Comparison of ENCODE assay signal across 13 cellular contexts in genomic region chr10:35940067-35940989, GRCh38.
DNase-seq lines count a peak whose midpoint lies in the region; ATAC-seq and TF ChIP-seq lines count a peak whose summit lies in the region.
"Had no signal": no experiment of that assay in that cellular context is flagged by ENCODE, and none has a peak within 500 bp of the region (broad histone marks: within the 10 kb centered on the region; RNA-seq: fewer than 3 reads in every experiment).

No MANE protein-coding gene starts in this region.

- peak overlapping the region; percentile 42 for H3K9ac ChIP-seq in mesenchymal stem cell (ENCODE audit: low read length)

- no peak overlapping the region for H2BK15ac ChIP-seq in mesenchymal stem cell (ENCODE audit: low read depth, poor library complexity, severe bottlenecking)

- H2AK5ac ChIP-seq in mesenchymal stem cell (ENCODE audit: low read length, severe bottlenecking) = no peak overlapping the region

- DNase-seq in NCI-H2081 (lab: John Stamatoyannopoulos, UW) (peak; percentile 43 to 76), NCI-H2081 treated with DMSO at 0.1 percent for 48 hours (lab: John Stamatoyannopoulos, UW) (no peak), cardiac fibroblast (ENCODE audit: low read depth in 2 of 2) (peak; percentile 32 to 42), mesenchymal stem cell (peak; percentile 74), erythroblast (lab: John Stamatoyannopoulos, UW) (no peak), dedifferentiated amniotic fluid mesenchymal stem cell (ENCODE audit: extremely low spot score) (no peak), NCI-H1048 (lab: John Stamatoyannopoulos, UW) (no peak)
- DNase-seq: activated CD8-positive, alpha-beta memory T cell treated with anti-CD3 and anti-CD28 coated beads, Interleukin-2, amount 10 ng/mL, durations not matched to agents 7 days and 5 days; amygdala; GDM1; kidney had no signal

- peak overlapping the region in 1 of 2 experiments; percentile 5 for H3K23ac ChIP-seq in mesenchymal stem cell (ENCODE audit: low read length in 2 of 2)

- no peak overlapping the region for H3K4me2 ChIP-seq in mesenchymal stem cell (ENCODE audit: low read length, poor library complexity, severe bottlenecking)

- 13% methylated on average over 13 of the region's 14 CpGs for WGBS in mesenchymal stem cell

- peak overlapping the region; percentile 81 for H4K8ac ChIP-seq in mesenchymal stem cell (ENCODE audit: low read length)

- H4K91ac ChIP-seq in mesenchymal stem cell (ENCODE audit: low read length) = peak overlapping the region; percentile 66

- peaks cover 3% of the 10 kb centered on the region for H3K9me3 ChIP-seq in mesenchymal stem cell (ENCODE audit: control insufficient read depth, low read length)
- H3K9me3 ChIP-seq: thoracic aorta had no signal

- peaks cover 6% of the 10 kb centered on the region for H3K4me1 ChIP-seq in mesenchymal stem cell (ENCODE audit: control insufficient read depth, insufficient read depth, low read depth, low read length)

- no peaks in the 10 kb centered on the region for H3K27me3 ChIP-seq in mesenchymal stem cell (ENCODE audit: control insufficient read depth in 1 of 2, insufficient read depth in 1 of 2, low read length in 2 of 2)

- H3K4me3 ChIP-seq in cardiac fibroblast (replicated peaks in 1 of 2; ENCODE audit: low read depth in 2 of 2, low read length in 2 of 2) (no peak overlapping the region), mesenchymal stem cell (ENCODE audit: insufficient read depth in 1 of 2, low read depth in 1 of 2, low read length in 2 of 2) (no peak overlapping the region)
- H3K4me3 ChIP-seq: thoracic aorta had no signal

- H2BK120ac ChIP-seq in mesenchymal stem cell (ENCODE audit: low read depth, low read length) = peak overlapping the region; percentile 29

- H2BK12ac ChIP-seq in mesenchymal stem cell (ENCODE audit: low read length in 2 of 2) = peak overlapping the region; percentile 70 to 79

- no peak for TF ChIP-seq CTCF in cardiac fibroblast (IDR thresholded peaks at IDR 0.05; ENCODE audit: low read depth, low read length)

- no peaks in the 10 kb centered on the region for H3K36me3 ChIP-seq in mesenchymal stem cell (ENCODE audit: control insufficient read depth in 1 of 2, insufficient read depth in 2 of 2, low read depth in 1 of 2, low read length in 2 of 2)
- H3K36me3 ChIP-seq: thoracic aorta had no signal

- H3K27ac ChIP-seq in mesenchymal stem cell (ENCODE audit: low read length, poor library complexity, severe bottlenecking) = no peak overlapping the region
- H3K27ac ChIP-seq: thoracic aorta had no signal

- peak overlapping the region; percentile 83 for H2AFZ ChIP-seq in mesenchymal stem cell (ENCODE audit: low read depth, low read length)

- TF ChIP-seq POLR2A in erythroblast (IDR thresholded peaks at IDR 0.05; ENCODE audit: low read length) = no peak

- peak overlapping the region; percentile 41 to 65 for H3K4ac ChIP-seq in mesenchymal stem cell (ENCODE audit: low read depth in 1 of 2, low read length in 2 of 2)

- no peaks in the 10 kb centered on the region for H3K79me1 ChIP-seq in mesenchymal stem cell (replicated peaks; ENCODE audit: low read length, poor library complexity, severe bottlenecking)

- no peak for ATAC-seq in HG03025 (IDR thresholded peaks at IDR 0.05; ENCODE audit: low FRiP score, unreplicated experiment)
- ATAC-seq: activated CD8-positive, alpha-beta memory T cell treated with anti-CD3 and anti-CD28 coated beads, Interleukin-2, amount 10 ng/mL, durations not matched to agents 7 days and 5 days had no signal

- H3K14ac ChIP-seq in mesenchymal stem cell (ENCODE audit: low read length in 2 of 2) = peak overlapping the region in 1 of 2 experiments; percentile 73

- no peak overlapping the region for H2BK5ac ChIP-seq in mesenchymal stem cell (ENCODE audit: low read depth, low read length, poor library complexity, severe bottlenecking)

- H3K18ac ChIP-seq in mesenchymal stem cell (ENCODE audit: low read depth in 1 of 2, low read length in 2 of 2) = peak overlapping the region; percentile 26 to 81

Comparison
In these comparisons a context has a peak if more than half of its experiments do, and no peak if none do; other contexts are left out.
1. DNase-seq: peak in NCI-H2081 (2 of 2), cardiac fibroblast (2 of 2) and mesenchymal stem cell (single experiment); none in NCI-H2081 treated with DMSO at 0.1 percent for 48 hours (single experiment), erythroblast (0 of 2), dedifferentiated amniotic fluid mesenchymal stem cell (single experiment) and NCI-H1048 (single experiment).